31 cellular contexts compared by ENCODE assay signal in the genomic region with DNA sequence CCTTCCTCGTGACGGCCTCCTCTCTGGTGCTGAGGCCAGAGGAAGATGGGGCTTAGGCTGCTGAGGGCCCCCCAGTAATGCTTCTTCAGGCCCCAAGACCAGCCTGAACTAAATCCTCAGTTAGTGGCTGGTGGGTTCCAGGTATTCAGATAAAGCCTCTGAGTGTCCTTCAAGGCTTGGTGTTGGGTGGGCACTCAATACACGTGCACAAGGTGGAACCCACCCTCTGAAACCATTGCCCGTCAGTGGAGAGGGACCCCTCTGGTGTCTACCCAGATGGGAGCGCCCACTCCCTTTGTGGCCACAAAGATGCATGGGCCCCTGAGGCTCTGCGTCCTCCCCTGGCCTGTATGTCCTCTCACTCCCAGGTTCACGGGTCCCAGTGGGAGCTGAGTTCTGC.
"Had no signal": no experiment of that assay in that cellular context is flagged by ENCODE, and none has a peak within 500 bp of the region (broad histone marks: within the 10 kb centered on the region; RNA-seq: fewer than 3 reads in every experiment).

No MANE protein-coding gene starts in this region.

- H3K4me3 ChIP-seq: MG63 had no signal

- H3K36me3 ChIP-seq: MG63 had no signal

- DNase-seq: MG63, MM.1S, MV-4-11, NCI-H1048, NCI-H1092, NCI-H1092 treated with DMSO at 0.1 percent for 48 hours, NCI-H1105, NCI-H1105 treated with DMSO at 0.1 percent for 48 hours, NCI-H1417, NCI-H1417 treated with DMSO at 0.1 percent for 48 hours, NCI-H1436, NCI-H1436 treated with DMSO at 0.1 percent for 48 hours, NCI-H146, NCI-H1694, NCI-H1694 treated with DMSO at 0.1 percent for 48 hours, NCI-H187, NCI-H187 treated with DMSO at 0.1 percent for 48 hours, NCI-H1930, NCI-H2029, NCI-H2029 treated with DMSO at 0.1 percent for 48 hours, NCI-H2081, NCI-H2081 treated with DMSO at 0.1 percent for 48 hours, NCI-H2107, NCI-H2171, NCI-H2227 treated with DMSO at 0.1 percent for 48 hours, NCI-H226, NCI-H345, NCI-H446 treated with DMSO at 0.1 percent for 48 hours, NCI-H510A, NCI-H510A treated with DMSO at 0.1 percent for 48 hours, NCI-H524 had no signal

- H3K9me3 ChIP-seq: MG63 had no signal
